In the genomic region with DNA sequence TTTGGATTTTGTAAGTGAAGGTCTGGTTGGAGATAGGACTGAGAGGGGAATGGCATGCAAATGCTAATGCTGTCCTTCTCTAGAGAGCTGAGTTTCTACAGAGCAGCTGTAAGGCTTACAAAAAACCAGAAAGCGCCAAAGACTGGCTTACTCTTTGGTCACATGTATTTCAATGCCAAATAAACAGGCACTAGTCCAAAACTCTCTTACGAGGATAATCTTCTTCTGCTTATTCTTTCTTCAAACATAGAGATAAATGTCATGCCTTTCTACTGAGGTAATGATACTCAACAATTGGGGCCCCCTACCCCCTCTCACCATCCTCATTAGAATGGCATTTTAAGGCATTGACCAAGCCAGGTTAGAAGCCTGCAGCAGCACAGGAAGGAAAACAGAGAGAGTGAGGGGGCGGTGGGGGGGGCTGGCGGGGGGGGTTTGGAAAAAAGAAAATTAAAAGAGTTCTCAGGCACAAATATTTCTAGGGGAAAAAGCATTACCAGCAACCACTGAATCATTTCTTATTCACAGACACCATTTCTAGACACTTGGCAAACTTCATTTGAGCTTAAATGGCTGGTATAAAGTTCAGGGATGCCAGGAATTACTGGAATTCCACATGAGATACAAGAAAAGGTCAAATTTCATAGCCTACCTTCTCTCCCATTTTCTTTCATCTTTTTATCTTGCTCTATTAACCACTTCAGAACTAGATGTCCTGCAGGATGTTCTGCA, we compare ENCODE assay signal across 10 cellular contexts. TPM values are rescaled to one million over a fixed set of nuclear protein-coding genes. Genes with fewer than 3 reads are reported as not detected.
DNase-seq lines count a peak whose midpoint lies in the region; ATAC-seq, FAIRE-seq and TF ChIP-seq lines count a peak whose summit lies in the region.
"Had no signal": no experiment of that assay in that cellular context is flagged by ENCODE, and none has a peak within 500 bp of the region (broad histone marks: within the 10 kb centered on the region; RNA-seq: fewer than 3 reads in every experiment).

No MANE protein-coding gene starts in this region.

- in situ Hi-C loops in mammary epithelial cell (cut with MboI; ENCODE audit: low sequenced_read_pairs in 2 of 2), result no loop called here

- peaks cover 80% of the 10 kb centered on the region for H3K36me3 Mint-ChIP-seq in MCF 10A (ENCODE audit: insufficient read depth, unreplicated experiment)

- intact Hi-C loops in MCF 10A (cut with micrococcal nuclease), result no loop called here
- intact Hi-C loops in mammary epithelial cell (cut with micrococcal nuclease), result loop anchor here (10.0 kb wide), 3 partner anchors 155 to 575 kb away; no protein-coding TSS in a partner anchor
- intact Hi-C loops in endothelial cell of umbilical vein (cut with micrococcal nuclease), result no loop called here
- intact Hi-C loops in aorta (cut with DNase I), result loop anchor here (10.0 kb wide), 2 partner anchors 245 to 795 kb away; partner anchors contain the start of gene SMARCA2 (in 2 of the 2)

- H3K9me3 ChIP-seq in mammary epithelial cell (replicated peaks; ENCODE audit: insufficient read depth, low read length) (no peaks in the 10 kb centered on the region), endothelial cell of umbilical vein (replicated peaks; ENCODE audit: control insufficient read depth, insufficient read depth, low read length) (no peaks in the 10 kb centered on the region), lung (ENCODE audit: control insufficient read depth in 2 of 2, insufficient read depth in 1 of 2, low read length in 1 of 2) (no peaks in the 10 kb centered on the region), aorta (ENCODE audit: control insufficient read depth, low read length) (no peaks in the 10 kb centered on the region)
- H3K9me3 ChIP-seq: Peyer's patch had no signal

- no peak for TF ChIP-seq CTCF in MCF 10A (IDR thresholded peaks at IDR 0.05; ENCODE audit: unreplicated experiment)
- no peak for TF ChIP-seq CTCF in mammary epithelial cell (conservative IDR thresholded peaks at IDR 0.05 in 1 of 2, IDR thresholded peaks at IDR 0.05 in 1 of 2; ENCODE audit: extremely low read depth in 1 of 2, insufficient read depth in 1 of 2, low read depth in 1 of 2, low read length in 2 of 2)
- TF ChIP-seq CTCF in endothelial cell of umbilical vein (IDR thresholded peaks at IDR 0.05; ENCODE audit: extremely low read depth in 1 of 2, insufficient read depth in 1 of 2, low read depth in 1 of 2, low read length in 2 of 2), result no peak
- no peak for TF ChIP-seq CTCF in lung (IDR thresholded peaks at IDR 0.05; ENCODE audit: control extremely low read depth, extremely low read depth)

- H3K4me3 Mint-ChIP-seq in MCF 10A (ENCODE audit: unreplicated experiment), result no peak overlapping the region
- H3K4me3 Mint-ChIP-seq: natural killer cell treated with Interleukin-12 subunit alpha and Interleukin-12 subunit beta and Interleukin-15 and Interleukin-18, amount 100 ng/mL, for 72 hours had no signal

- H3K27me3 ChIP-seq in mammary epithelial cell (ENCODE audit: insufficient read depth, low read length), result no peaks in the 10 kb centered on the region
- no peaks in the 10 kb centered on the region for H3K27me3 ChIP-seq in endothelial cell of umbilical vein (ENCODE audit: control insufficient read depth in 2 of 2, insufficient read depth in 2 of 2, low read length in 2 of 2)
- no peaks in the 10 kb centered on the region for H3K27me3 ChIP-seq in lung (ENCODE audit: control insufficient read depth, insufficient read depth)
- no peaks in the 10 kb centered on the region for H3K27me3 ChIP-seq in aorta (ENCODE audit: control insufficient read depth in 1 of 2, insufficient read depth in 2 of 2, low read length in 1 of 2)
- H3K27me3 ChIP-seq: Peyer's patch had no signal

- no peaks in the 10 kb centered on the region for H3K9me1 ChIP-seq in endothelial cell of umbilical vein (replicated peaks; ENCODE audit: control insufficient read depth, extremely low read depth, insufficient read depth, low read length)

- H3K27me3 Mint-ChIP-seq in MCF 10A (ENCODE audit: insufficient read depth, unreplicated experiment), result no peaks in the 10 kb centered on the region
- H3K27me3 Mint-ChIP-seq: natural killer cell treated with Interleukin-12 subunit alpha and Interleukin-12 subunit beta and Interleukin-15 and Interleukin-18, amount 100 ng/mL, for 72 hours had no signal

- H4K20me1 ChIP-seq in mammary epithelial cell (ENCODE audit: insufficient read depth, low read length), result no peaks in the 10 kb centered on the region
- no peaks in the 10 kb centered on the region for H4K20me1 ChIP-seq in endothelial cell of umbilical vein (replicated peaks; ENCODE audit: control insufficient read depth, extremely low read depth, insufficient read depth, low read length)

- WGBS in mammary epithelial cell (ENCODE audit: low coverage, missing lambda C conversion rate), result 38% methylated on average over 4 of the region's 4 CpGs
- 54 to 55% methylated on average over 4 of the region's 4 CpGs for WGBS in lung, 2 donors
- WGBS in aorta, 2 donors, result 3 to 4% methylated on average over 4 of the region's 4 CpGs

- H3K79me2 ChIP-seq in mammary epithelial cell (ENCODE audit: insufficient read depth, low read length) (peaks cover 22% of the 10 kb centered on the region), endothelial cell of umbilical vein (ENCODE audit: control insufficient read depth, insufficient read depth, low read length) (peaks cover 2% of the 10 kb centered on the region)

- H3K9ac ChIP-seq in mammary epithelial cell (ENCODE audit: insufficient read depth, low read length), result no peak overlapping the region
- H3K9ac ChIP-seq in endothelial cell of umbilical vein (replicated peaks; ENCODE audit: extremely low read depth, insufficient read depth, low read length), result no peak overlapping the region

- FAIRE-seq in endothelial cell of umbilical vein (lab: Jason Lieb, UNC), result no peak

- H3K4me2 ChIP-seq in mammary epithelial cell (ENCODE audit: insufficient read depth, low read depth, low read length), result no peak overlapping the region
- no peak overlapping the region for H3K4me2 ChIP-seq in endothelial cell of umbilical vein (ENCODE audit: insufficient read depth, low read length)

- H3K27ac ChIP-seq in mammary epithelial cell (ENCODE audit: insufficient read depth, low read depth, low read length) (no peak overlapping the region), endothelial cell of umbilical vein (ENCODE audit: insufficient read depth, low read depth, low read length) (no peak overlapping the region), lung (ENCODE audit: low read depth in 1 of 2, low read length in 1 of 2) (peak overlapping the region in 1 of 2 donors; percentile 48), aorta (ENCODE audit: low read depth in 1 of 2, low read length in 2 of 2) (peak overlapping the region; percentile 75 to 99)

- H3K36me3 ChIP-seq in mammary epithelial cell (ENCODE audit: insufficient read depth, low read length) (peaks cover 54% of the 10 kb centered on the region), endothelial cell of umbilical vein (ENCODE audit: control insufficient read depth in 2 of 2, extremely low read depth in 1 of 2, insufficient read depth in 2 of 2, low read length in 2 of 2) (peaks cover 8 to 24% of the 10 kb centered on the region in 2 experiments), lung (ENCODE audit: control insufficient read depth in 2 of 2, insufficient read depth in 2 of 2, low read length in 2 of 2) (peaks cover 18 to 26% of the 10 kb centered on the region in 2 donors), aorta (ENCODE audit: control insufficient read depth in 1 of 2, insufficient read depth in 2 of 2, low read length in 1 of 2) (peaks cover 2 to 3% of the 10 kb centered on the region in 2 donors)

- no peaks in the 10 kb centered on the region for H3K9me3 Mint-ChIP-seq in MCF 10A (ENCODE audit: unreplicated experiment)
- H3K9me3 Mint-ChIP-seq: natural killer cell treated with Interleukin-12 subunit alpha and Interleukin-12 subunit beta and Interleukin-15 and Interleukin-18, amount 100 ng/mL, for 72 hours had no signal

- no peak overlapping the region for H3K27ac Mint-ChIP-seq in MCF 10A (ENCODE audit: low read depth, unreplicated experiment)
- H3K27ac Mint-ChIP-seq: natural killer cell treated with Interleukin-12 subunit alpha and Interleukin-12 subunit beta and Interleukin-15 and Interleukin-18, amount 100 ng/mL, for 72 hours had no signal

- no peaks in the 10 kb centered on the region for H3K4me1 Mint-ChIP-seq in MCF 10A (ENCODE audit: insufficient read depth, unreplicated experiment)

- H3K4me3 ChIP-seq in mammary epithelial cell (replicated peaks in 1 of 3; ENCODE audit: insufficient read depth in 1 of 3, low read depth in 2 of 3, low read length in 3 of 3) (no peak overlapping the region), endothelial cell of umbilical vein (replicated peaks in 1 of 3; ENCODE audit: insufficient read depth in 1 of 3, low read depth in 1 of 3, low read length in 3 of 3) (no peak overlapping the region), lung (no peak overlapping the region), aorta (ENCODE audit: low read length in 2 of 2) (peak overlapping the region in 1 of 2 donors; percentile 34)
- H3K4me3 ChIP-seq: Peyer's patch had no signal

- ATAC-seq in lung (ENCODE audit: insufficient read depth, low FRiP score), result peak; percentile 59
- ATAC-seq in aorta (ENCODE audit: low FRiP score), result peak; percentile 80
- ATAC-seq in HG03521 (IDR thresholded peaks at IDR 0.05; ENCODE audit: unreplicated experiment), result no peak
- ATAC-seq: natural killer cell treated with Interleukin-12 subunit alpha and Interleukin-12 subunit beta and Interleukin-15 and Interleukin-18, amount 100 ng/mL, for 72 hours had no signal

- POLR2A ChIA-PET in MCF 10A (lab: Yijun Ruan, JAX) (no interaction called here), endothelial cell of umbilical vein (lab: Charles Lee) (no interaction called here)

- BruUV-seq in MCF 10A (replicated peaks; lab: Mats Ljungman, UMichigan) (no TSS peak), mammary epithelial cell (replicated peaks; lab: Mats Ljungman, UMichigan) (no TSS peak), endothelial cell of umbilical vein (replicated peaks; lab: Mats Ljungman, UMichigan) (no TSS peak)

- H3K4me1 ChIP-seq in mammary epithelial cell (ENCODE audit: insufficient read depth, low read length) (no peaks in the 10 kb centered on the region), endothelial cell of umbilical vein (ENCODE audit: control insufficient read depth, extremely low read depth, insufficient read depth, low read length) (no peaks in the 10 kb centered on the region), lung (ENCODE audit: control insufficient read depth in 2 of 2, insufficient read depth in 2 of 2, low read length in 2 of 2) (peaks cover 2 to 22% of the 10 kb centered on the region in 2 donors), aorta (ENCODE audit: control insufficient read depth in 1 of 2, insufficient read depth in 2 of 2, low read length in 2 of 2) (peaks cover 7 to 8% of the 10 kb centered on the region in 2 donors)
- H3K4me1 ChIP-seq: Peyer's patch had no signal

- no peak for TF ChIP-seq POLR2A in endothelial cell of umbilical vein (IDR thresholded peaks at IDR 0.05; ENCODE audit: low read depth, low read length)

- H2AFZ ChIP-seq in mammary epithelial cell (ENCODE audit: low read depth, low read length), result no peak overlapping the region
- no peak overlapping the region for H2AFZ ChIP-seq in endothelial cell of umbilical vein (ENCODE audit: low read depth, low read length)

- peak; percentile 14 for DNase-seq in MCF 10A (ENCODE audit: unreplicated experiment)
- no peak for DNase-seq in mammary epithelial cell
- DNase-seq in endothelial cell of umbilical vein (ENCODE audit: low read depth, low spot score), result peak; percentile 62
- no peak for DNase-seq in lung (ENCODE audit: low spot score)
- no peak for DNase-seq in aorta
- no peak for DNase-seq in activated CD4-positive, alpha-beta T cell treated with anti-CD3 and anti-CD28 coated beads for 4 hours
- DNase-seq in OCI-M1 (lab: John Stamatoyannopoulos, UW), result no peak
- DNase-seq: Peyer's patch had no signal

- dilution Hi-C loops in mammary epithelial cell (cut with HindIII; ENCODE audit: low sequenced_read_pairs) (no loop called here), endothelial cell of umbilical vein (cut with MboI; ENCODE audit: extremely low pct_ligation_motif_present, low sequenced_read_pairs) (no loop called here)

- CTCF ChIA-PET in MCF 10A (lab: Yijun Ruan, JAX), result interaction anchor here (1.0 kb wide), 1 partner anchor 631 kb away, joined by 3 read pairs; no protein-coding TSS in a partner anchor
- CTCF ChIA-PET in mammary epithelial cell (lab: Charles Lee; ENCODE audit: low non-redundant PET), result no interaction called here
- CTCF ChIA-PET in endothelial cell of umbilical vein (lab: Charles Lee), result interaction anchor here (0.7 kb wide), 1 partner anchor 211 kb away, joined by 4 read pairs; no protein-coding TSS in a partner anchor

RNA-seq across cellular contexts. Expression of gene PUM3, which starts 34.0 kb away (rescaled TPM):
- total RNA-seq in MCF 10A (2022) (65.3 and 83.0 TPM in 2 replicates), mammary epithelial cell (10 to 100 TPM; 38.8 to 80.9 TPM), endothelial cell of umbilical vein (61.6 and 62.2 TPM in 2 replicates), lung (10 to 100 TPM; 36.7 to 41.7 TPM), aorta (10 to 100 TPM; 45.2 to 48.1 TPM)
- polyA plus RNA-seq in mammary epithelial cell (38.0 TPM), endothelial cell of umbilical vein (12.2 and 17.0 TPM in 2 replicates), lung (10 to 100 TPM; 29.1 to 38.2 TPM), aorta (10 to 100 TPM; 21.7 to 35.0 TPM)
- polyA minus RNA-seq in mammary epithelial cell (4.0 TPM), endothelial cell of umbilical vein (17.9 and 18.6 TPM in 2 replicates)
- polyA plus RNA-seq in endothelial cell of umbilical vein (2011; cell fraction: cytosol; rRNA removed), result 26.1 and 31.1 TPM in 2 replicates
- polyA plus RNA-seq in endothelial cell of umbilical vein (2011; cell fraction: nucleus; rRNA removed), result 58.7 and 84.7 TPM in 2 replicates
- 55.6 and 82.4 TPM in 2 replicates for polyA plus RNA-seq in endothelial cell of umbilical vein (2012)
- polyA minus RNA-seq in endothelial cell of umbilical vein (2011; cell fraction: cytosol; rRNA and poly(A)+ RNA removed), result 24.0 TPM
- 50.0 and 61.6 TPM in 2 replicates for polyA minus RNA-seq in endothelial cell of umbilical vein (2011; cell fraction: nucleus; rRNA and poly(A)+ RNA removed)

Comparison
In these comparisons a context has a peak if more than half of its experiments do, and no peak if none do; other contexts are left out.
1. DNase-seq: peak in MCF 10A (single experiment) and endothelial cell of umbilical vein (single experiment); none in mammary epithelial cell (single experiment), lung (single experiment), aorta (0 of 2), activated CD4-positive, alpha-beta T cell treated with anti-CD3 and anti-CD28 coated beads for 4 hours (0 of 2) and OCI-M1 (single experiment).
2. intact Hi-C loops: an anchor here in mammary epithelial cell (10.0 kb wide) and aorta (10.0 kb wide); none called in MCF 10A and endothelial cell of umbilical vein.
3. H3K27ac ChIP-seq: peak in aorta (2 of 2); none in mammary epithelial cell (single experiment) and endothelial cell of umbilical vein (single experiment).